12 cellular contexts compared by ENCODE assay signal in genomic region chr1:96559707-96560588, GRCh38.
DNase-seq lines count a peak whose midpoint lies in the region; ATAC-seq, FAIRE-seq and TF ChIP-seq lines count a peak whose summit lies in the region.
"Had no signal": no experiment of that assay in that cellular context is flagged by ENCODE, and none has a peak within 500 bp of the region (broad histone marks: within the 10 kb centered on the region; RNA-seq: fewer than 3 reads in every experiment).

No MANE protein-coding gene starts in this region.

- ATAC-seq in SK-N-SH treated with all-trans-retinoic acid at 6 μM for 48 hours = no peak
- no peak for ATAC-seq in GM18520 (IDR thresholded peaks at IDR 0.05; ENCODE audit: unreplicated experiment)
- ATAC-seq in HG02938 (IDR thresholded peaks at IDR 0.05; ENCODE audit: unreplicated experiment) = no peak
- ATAC-seq: activated CD8-positive, alpha-beta memory T cell treated with anti-CD3 and anti-CD28 coated beads, Interleukin-2, amount 10 ng/mL, durations not matched to agents 7 days and 5 days had no signal

- FAIRE-seq in astrocyte (lab: Jason Lieb, UNC) = peak; percentile 100

- 40% methylated on average over 4 of the region's 4 CpGs for WGBS in SK-N-SH (ENCODE audit: low lambda C conversion rate)

- CTCF ChIA-PET in SK-N-SH (lab: Yijun Ruan, JAX) = interaction anchor here (1.1 kb wide), 1 partner anchor 22 kb away, joined by 4 read pairs; no protein-coding TSS in a partner anchor

- H3K4me1 Mint-ChIP-seq in astrocyte (ENCODE audit: low read depth, unreplicated experiment) = peaks cover 26% of the 10 kb centered on the region
- H3K4me1 Mint-ChIP-seq: activated CD8-positive, alpha-beta memory T cell treated with anti-CD3 and anti-CD28 coated beads, Interleukin-2, amount 10 ng/mL, durations not matched to agents 7 days and 5 days had no signal

- H3K9me3 ChIP-seq in SK-N-SH = no peaks in the 10 kb centered on the region
- H3K9me3 ChIP-seq in astrocyte (ENCODE audit: insufficient read depth, low read depth, low read length) = no peaks in the 10 kb centered on the region
- no peaks in the 10 kb centered on the region for H3K9me3 ChIP-seq in uterus
- H3K9me3 ChIP-seq: upper lobe of left lung had no signal

- H3K27ac ChIP-seq in SK-N-SH (ENCODE audit: low read depth in 2 of 2, low read length in 1 of 2) (no peak overlapping the region), astrocyte (ENCODE audit: low read depth, low read length) (peak overlapping the region; percentile 88), uterus (peak overlapping the region; percentile 53 to 61)
- H3K27ac ChIP-seq: 22Rv1 had no signal

- intact Hi-C loops in uterus (cut with DNase I; ENCODE audit: low total_unique reads) = no loop called here

- no peaks in the 10 kb centered on the region for H3F3A ChIP-seq in SK-N-SH (replicated peaks; ENCODE audit: insufficient read depth)

- H3K4me3 ChIP-seq in SK-N-SH (ENCODE audit: low read depth in 2 of 2, low read length in 1 of 2) (no peak overlapping the region), astrocyte (ENCODE audit: insufficient read depth, low read depth, low read length) (peak overlapping the region; percentile 11), uterus (no peak overlapping the region)
- H3K4me3 ChIP-seq: upper lobe of left lung had no signal

- TF ChIP-seq CTCF in SK-N-SH (IDR thresholded peaks at IDR 0.05) (no peak), astrocyte (IDR thresholded peaks at IDR 0.05; ENCODE audit: insufficient read depth, low read depth, low read length) (no peak), uterus (IDR thresholded peaks at IDR 0.05) (no peak)

- H2AFZ ChIP-seq in SK-N-SH (ENCODE audit: low read depth) = no peak overlapping the region
- H2AFZ ChIP-seq in astrocyte (ENCODE audit: low read depth, low read length) = peak overlapping the region; percentile 15

- no peaks in the 10 kb centered on the region for H3K27me3 Mint-ChIP-seq in astrocyte (ENCODE audit: low read depth, unreplicated experiment)
- H3K27me3 Mint-ChIP-seq: activated CD8-positive, alpha-beta memory T cell treated with anti-CD3 and anti-CD28 coated beads, Interleukin-2, amount 10 ng/mL, durations not matched to agents 7 days and 5 days had no signal

- H3K27me3 ChIP-seq in SK-N-SH (ENCODE audit: insufficient read depth) = no peaks in the 10 kb centered on the region
- H3K27me3 ChIP-seq in astrocyte (ENCODE audit: insufficient read depth, low read length) = no peaks in the 10 kb centered on the region
- no peaks in the 10 kb centered on the region for H3K27me3 ChIP-seq in uterus
- H3K27me3 ChIP-seq: upper lobe of left lung had no signal

- no peaks in the 10 kb centered on the region for H3K79me2 ChIP-seq in SK-N-SH (ENCODE audit: insufficient read depth)
- H3K79me2 ChIP-seq in astrocyte (ENCODE audit: insufficient read depth, low read length) = no peaks in the 10 kb centered on the region

- TF ChIP-seq POLR2A in uterus (IDR thresholded peaks at IDR 0.05) = no peak

- no peak overlapping the region for H3K9ac ChIP-seq in SK-N-SH
- H3K9ac ChIP-seq in astrocyte (ENCODE audit: low read length) = peak overlapping the region; percentile 66

- H3K9me2 ChIP-seq in SK-N-SH = no peaks in the 10 kb centered on the region

- no peaks in the 10 kb centered on the region for H3K36me3 Mint-ChIP-seq in astrocyte (ENCODE audit: low read depth, unreplicated experiment)
- H3K36me3 Mint-ChIP-seq: activated CD8-positive, alpha-beta memory T cell treated with anti-CD3 and anti-CD28 coated beads, Interleukin-2, amount 10 ng/mL, durations not matched to agents 7 days and 5 days had no signal

- POLR2A ChIA-PET in SK-N-SH (lab: Yijun Ruan, JAX) = no interaction called here

- H4K20me1 ChIP-seq in SK-N-SH (ENCODE audit: insufficient read depth) = no peaks in the 10 kb centered on the region
- no peaks in the 10 kb centered on the region for H4K20me1 ChIP-seq in astrocyte (ENCODE audit: insufficient read depth, low read length)

- peaks cover 0 to 7% of the 10 kb centered on the region in 2 experiments; a peak in 2 of 4 replicates for H3K4me1 ChIP-seq in SK-N-SH (ENCODE audit: control insufficient read depth in 1 of 2, insufficient read depth in 2 of 2, low read depth in 1 of 2, low read length in 1 of 2)
- peaks cover 18% of the 10 kb centered on the region for H3K4me1 ChIP-seq in astrocyte (ENCODE audit: insufficient read depth, low read length)
- H3K4me1 ChIP-seq in uterus = peaks cover 0 to 6% of the 10 kb centered on the region in 2 donors
- H3K4me1 ChIP-seq: upper lobe of left lung had no signal

- TF ChIP-seq RAD21 in SK-N-SH (IDR thresholded peaks at IDR 0.05; ENCODE audit: low read length) = no peak

- no peaks in the 10 kb centered on the region for H3K36me3 ChIP-seq in SK-N-SH (replicated peaks in 1 of 2; ENCODE audit: control insufficient read depth in 1 of 2, insufficient read depth in 2 of 2, low read length in 1 of 2)
- H3K36me3 ChIP-seq in astrocyte (ENCODE audit: insufficient read depth, low read length) = no peaks in the 10 kb centered on the region
- no peaks in the 10 kb centered on the region for H3K36me3 ChIP-seq in uterus
- H3K36me3 ChIP-seq: upper lobe of left lung had no signal

- H3K9me3 Mint-ChIP-seq in astrocyte (ENCODE audit: unreplicated experiment) = peaks cover 4% of the 10 kb centered on the region

- no peak overlapping the region for H3K4me2 ChIP-seq in SK-N-SH
- peak overlapping the region; percentile 79 for H3K4me2 ChIP-seq in astrocyte (ENCODE audit: low read length)

- no peak for TF ChIP-seq EP300 in SK-N-SH (IDR thresholded peaks at IDR 0.05; ENCODE audit: borderline replicate concordance in 1 of 2, low read depth in 1 of 2, low read length in 1 of 2)

- H3K27ac Mint-ChIP-seq in astrocyte (ENCODE audit: unreplicated experiment) = peak overlapping the region; percentile 88
- H3K27ac Mint-ChIP-seq: activated CD8-positive, alpha-beta memory T cell treated with anti-CD3 and anti-CD28 coated beads, Interleukin-2, amount 10 ng/mL, durations not matched to agents 7 days and 5 days had no signal

- DNase-seq in SK-N-SH = no peak
- DNase-seq in astrocyte (ENCODE audit: low read depth) = peak; percentile 99
- peak; percentile 99 for DNase-seq in iris pigment epithelial cell (ENCODE audit: low read depth)
- DNase-seq in uterus = peak; percentile 51 to 69
- DNase-seq in NCI-H526 (lab: John Stamatoyannopoulos, UW) = no peak
- DNase-seq: activated CD8-positive, alpha-beta memory T cell treated with anti-CD3 and anti-CD28 coated beads, Interleukin-2, amount 10 ng/mL, durations not matched to agents 7 days and 5 days; NCI-H69 had no signal

- no peak overlapping the region for H3K4me3 Mint-ChIP-seq in astrocyte (ENCODE audit: unreplicated experiment)
- H3K4me3 Mint-ChIP-seq: activated CD8-positive, alpha-beta memory T cell treated with anti-CD3 and anti-CD28 coated beads, Interleukin-2, amount 10 ng/mL, durations not matched to agents 7 days and 5 days had no signal

TF ChIP-seq in SK-N-SH, 30 proteins besides CTCF, POLR2A, EP300 and RAD21:
- TF ChIP-seq MAX (IDR thresholded peaks at IDR 0.05; ENCODE audit: low read depth) (no peak), EZH2phosphoT487 (IDR thresholded peaks at IDR 0.05; ENCODE audit: borderline replicate concordance, low read depth) (no peak), RFX5 (IDR thresholded peaks at IDR 0.05; ENCODE audit: low read length) (no peak), SIN3A (IDR thresholded peaks at IDR 0.05; ENCODE audit: borderline replicate concordance, low read depth, low read length) (no peak), FOXJ3 (CRISPR knock-in tag; IDR thresholded peaks at IDR 0.05) (no peak), NFIC (IDR thresholded peaks at IDR 0.05; ENCODE audit: borderline replicate concordance) (no peak), JUND (IDR thresholded peaks at IDR 0.05) (no peak), TEAD4 (IDR thresholded peaks at IDR 0.05; ENCODE audit: borderline replicate concordance, insufficient read depth) (no peak), YY1 (IDR thresholded peaks at IDR 0.05; ENCODE audit: low read depth) (no peak), TCF12 (IDR thresholded peaks at IDR 0.05) (0 out of 2 replicates have a peak, but pooled peaks have one; percentile 21), GATA2 (CRISPR knock-in tag; IDR thresholded peaks at IDR 0.05) (no peak), ELF1 (IDR thresholded peaks at IDR 0.05) (peak; percentile 54; the same call in 1 of the 2 replicates)

TF ChIP-seq in SK-N-SH treated with all-trans-retinoic acid at 6 μM for 48 hours, 23 proteins besides CTCF, POLR2A, EP300 and RAD21:
- TF ChIP-seq ZNF8 (CRISPR knock-in tag; IDR thresholded peaks at IDR 0.05) (no peak), ESRRG (CRISPR knock-in tag; IDR thresholded peaks at IDR 0.05) (no peak), TOX (CRISPR knock-in tag; IDR thresholded peaks at IDR 0.05; ENCODE audit: borderline replicate concordance) (no peak), OSR1 (CRISPR knock-in tag; IDR thresholded peaks at IDR 0.05) (no peak), ISL1 (CRISPR knock-in tag; IDR thresholded peaks at IDR 0.05) (no peak), PPARA (CRISPR knock-in tag; IDR thresholded peaks at IDR 0.05; ENCODE audit: borderline replicate concordance) (no peak), RARB (CRISPR knock-in tag; IDR thresholded peaks at IDR 0.05) (no peak), BACH2 (CRISPR knock-in tag; IDR thresholded peaks at IDR 0.05; ENCODE audit: borderline replicate concordance) (no peak), ZNF70 (CRISPR knock-in tag; IDR thresholded peaks at IDR 0.05) (no peak), ZC3H10 (CRISPR knock-in tag; IDR thresholded peaks at IDR 0.05) (no peak), ARNTL (CRISPR knock-in tag; IDR thresholded peaks at IDR 0.05; ENCODE audit: borderline replicate concordance, low read depth) (no peak), POU6F1 (CRISPR knock-in tag; IDR thresholded peaks at IDR 0.05; ENCODE audit: borderline replicate concordance, low read depth) (no peak)
TF ChIP-seq in SK-N-SH treated with all-trans-retinoic acid at 6 μM for 48 hours: peak in this region for 0.

Comparison
In these comparisons a context has a peak if more than half of its experiments do, and no peak if none do; other contexts are left out.
1. DNase-seq: peak in astrocyte (single experiment), iris pigment epithelial cell (single experiment) and uterus (2 of 2); none in SK-N-SH (single experiment) and NCI-H526 (0 of 2).
2. H3K27ac ChIP-seq: peak in astrocyte (single experiment) and uterus (2 of 2); none in SK-N-SH (0 of 2).